ENCODE assay signal across 22 cellular contexts in the genomic region with DNA sequence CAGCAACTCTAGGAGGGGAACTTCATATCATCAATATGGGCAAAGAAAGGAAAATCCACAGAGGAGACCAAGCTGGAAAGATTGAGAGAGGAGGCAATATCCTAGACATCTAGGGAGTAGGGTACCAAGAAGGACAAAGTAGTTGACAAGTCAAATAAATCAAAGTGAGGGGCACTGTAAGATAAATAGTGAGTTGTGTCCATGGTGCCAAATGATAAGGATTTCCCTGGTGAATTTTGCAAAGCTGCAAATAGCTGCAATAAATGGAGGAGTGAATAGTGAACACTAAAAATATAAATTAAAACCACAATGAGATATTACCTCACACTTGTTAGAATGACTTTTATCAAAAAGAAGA.
DNase-seq lines count a peak whose midpoint lies in the region; ATAC-seq, FAIRE-seq and TF ChIP-seq lines count a peak whose summit lies in the region.
"Had no signal": no experiment of that assay in that cellular context is flagged by ENCODE, and none has a peak within 500 bp of the region (broad histone marks: within the 10 kb centered on the region; RNA-seq: fewer than 3 reads in every experiment).

No MANE protein-coding gene starts in this region.

- H3K4me3 Mint-ChIP-seq in Calu3 (ENCODE audit: low read depth, unreplicated experiment) (no peak overlapping the region), astrocyte (ENCODE audit: unreplicated experiment) (no peak overlapping the region)
- H3K4me3 Mint-ChIP-seq: activated T-helper 17 cell treated with anti-CD3 and anti-CD28 coated beads, Interleukin-2, amount 50 U/mL, for 72 hours; CD8-positive, alpha-beta memory T cell had no signal

- H3K27me3 Mint-ChIP-seq in Calu3 (ENCODE audit: unreplicated experiment) (no peaks in the 10 kb centered on the region), astrocyte (ENCODE audit: low read depth, unreplicated experiment) (no peaks in the 10 kb centered on the region)

- FAIRE-seq in astrocyte (lab: Jason Lieb, UNC) = no peak
- FAIRE-seq in GM12892 (lab: Jason Lieb, UNC) = no peak
- FAIRE-seq: TTC549 had no signal

- H3K27me3 ChIP-seq in astrocyte (ENCODE audit: insufficient read depth, low read length) (no peaks in the 10 kb centered on the region), mesenchymal stem cell (ENCODE audit: control insufficient read depth in 1 of 2, insufficient read depth in 1 of 2, low read length in 2 of 2) (no peaks in the 10 kb centered on the region), smooth muscle cell (ENCODE audit: low read depth) (no peaks in the 10 kb centered on the region), H7 (ENCODE audit: control insufficient read depth, insufficient read depth, low read length) (no peaks in the 10 kb centered on the region)
- H3K27me3 ChIP-seq: cardiac muscle cell, dorsolateral prefrontal cortex, gastrocnemius medialis, ovary had no signal

- H3K36me3 ChIP-seq in astrocyte (ENCODE audit: insufficient read depth, low read length) (no peaks in the 10 kb centered on the region), mesenchymal stem cell (ENCODE audit: control insufficient read depth in 1 of 2, insufficient read depth in 2 of 2, low read depth in 1 of 2, low read length in 2 of 2) (no peaks in the 10 kb centered on the region), smooth muscle cell (ENCODE audit: low read depth) (no peaks in the 10 kb centered on the region), H7 (replicated peaks; ENCODE audit: control insufficient read depth, insufficient read depth, low read length) (no peaks in the 10 kb centered on the region)
- H3K36me3 ChIP-seq: cardiac muscle cell, gastrocnemius medialis, ovary had no signal

- H2BK12ac ChIP-seq in mesenchymal stem cell (ENCODE audit: low read length in 2 of 2) = no peak overlapping the region

- TF ChIP-seq CTCF in Calu3 (IDR thresholded peaks at IDR 0.05; ENCODE audit: unreplicated experiment) (no peak), astrocyte (IDR thresholded peaks at IDR 0.05; ENCODE audit: insufficient read depth, low read depth, low read length) (no peak), smooth muscle cell (IDR thresholded peaks at IDR 0.05; ENCODE audit: borderline replicate concordance, insufficient read depth, poor library complexity, severe bottlenecking) (no peak)

- no peaks in the 10 kb centered on the region for H4K20me1 ChIP-seq in astrocyte (ENCODE audit: insufficient read depth, low read length)
- H4K20me1 ChIP-seq in smooth muscle cell (ENCODE audit: low read depth) = no peaks in the 10 kb centered on the region

- H4K8ac ChIP-seq in mesenchymal stem cell (ENCODE audit: low read length) = no peak overlapping the region

- H2BK15ac ChIP-seq in mesenchymal stem cell (ENCODE audit: low read depth, poor library complexity, severe bottlenecking) = no peak overlapping the region

- intact Hi-C loops in Calu3 (cut with micrococcal nuclease; ENCODE audit: unreplicated experiment) = no loop called here

- H3K4me3 ChIP-seq in astrocyte (ENCODE audit: insufficient read depth, low read depth, low read length) (no peak overlapping the region), mesenchymal stem cell (ENCODE audit: insufficient read depth in 1 of 2, low read depth in 1 of 2, low read length in 2 of 2) (no peak overlapping the region), smooth muscle cell (no peak overlapping the region), H7 (ENCODE audit: insufficient read depth, low read depth, low read length) (no peak overlapping the region)
- H3K4me3 ChIP-seq: cardiac muscle cell, dorsolateral prefrontal cortex, gastrocnemius medialis, ovary, skin epidermis had no signal

- TF ChIP-seq POLR2A in GM12892 (IDR thresholded peaks at IDR 0.05; ENCODE audit: low read depth, low read length) = no peak

- H3K27ac Mint-ChIP-seq in Calu3 (ENCODE audit: unreplicated experiment) (peak overlapping the region; percentile 63), astrocyte (ENCODE audit: unreplicated experiment) (peak overlapping the region; percentile 89)
- H3K27ac Mint-ChIP-seq: activated T-helper 17 cell treated with anti-CD3 and anti-CD28 coated beads, Interleukin-2, amount 50 U/mL, for 72 hours; CD8-positive, alpha-beta memory T cell had no signal

- no peak overlapping the region for H4K91ac ChIP-seq in mesenchymal stem cell (ENCODE audit: low read length)

- H2BK5ac ChIP-seq in mesenchymal stem cell (ENCODE audit: low read depth, low read length, poor library complexity, severe bottlenecking) = peak overlapping the region; percentile 80

- peak overlapping the region; percentile 51 for H3K4me2 ChIP-seq in astrocyte (ENCODE audit: low read length)
- H3K4me2 ChIP-seq in mesenchymal stem cell (ENCODE audit: low read length, poor library complexity, severe bottlenecking) = no peak overlapping the region
- peak overlapping the region; percentile 64 for H3K4me2 ChIP-seq in smooth muscle cell

- peak overlapping the region in 1 of 2 experiments; percentile 23 for H3K18ac ChIP-seq in mesenchymal stem cell (ENCODE audit: low read depth in 1 of 2, low read length in 2 of 2)

- no peaks in the 10 kb centered on the region for H3K9me3 ChIP-seq in astrocyte (ENCODE audit: insufficient read depth, low read depth, low read length)
- no peaks in the 10 kb centered on the region for H3K9me3 ChIP-seq in mesenchymal stem cell (ENCODE audit: control insufficient read depth, low read length)
- peaks cover 4% of the 10 kb centered on the region for H3K9me3 ChIP-seq in smooth muscle cell (replicated peaks; ENCODE audit: low read depth)
- H3K9me3 ChIP-seq: gastrocnemius medialis, ovary had no signal

- no TSS peak for BruUV-seq in Calu3 (replicated peaks; lab: Mats Ljungman, UMichigan)

- H2AFZ ChIP-seq in astrocyte (ENCODE audit: low read depth, low read length) = no peak overlapping the region
- no peak overlapping the region for H2AFZ ChIP-seq in mesenchymal stem cell (ENCODE audit: low read depth, low read length)
- H2AFZ ChIP-seq in smooth muscle cell (ENCODE audit: low read depth) = no peak overlapping the region

- no peak for DNase-seq in Calu3
- no peak for DNase-seq in astrocyte (ENCODE audit: low read depth)
- no peak for DNase-seq in mesenchymal stem cell
- DNase-seq in smooth muscle cell (lab: John Stamatoyannopoulos, UW; ENCODE audit: unreplicated experiment) = no peak
- no peak for DNase-seq in GM12892 (ENCODE audit: insufficient read length)
- no peak for DNase-seq in cerebellum (ENCODE audit: low spot score)
- DNase-seq in H7 = no peak
- DNase-seq: activated CD4-positive, alpha-beta T cell treated with anti-CD3 and anti-CD28 coated beads for 4 hours; CD8-positive, alpha-beta memory T cell; DMS79 treated with DMSO at 0.1 percent for 48 hours; dorsolateral prefrontal cortex; gastrocnemius medialis; KBM-7; NCI-H187 treated with DMSO at 0.1 percent for 48 hours; stimulated activated CD4-positive, alpha-beta T cell treated with anti-CD3 and anti-CD28 coated beads, Interleukin-4, amount 100 ng/mL, for 1 hour had no signal

- H3K27ac ChIP-seq in astrocyte (ENCODE audit: low read depth, low read length) = peak overlapping the region; percentile 94
- H3K27ac ChIP-seq in mesenchymal stem cell (ENCODE audit: low read length, poor library complexity, severe bottlenecking) = peak overlapping the region; percentile 99
- H3K27ac ChIP-seq in smooth muscle cell (ENCODE audit: low read depth) = peak overlapping the region; percentile 82
- H3K27ac ChIP-seq: cardiac muscle cell, dorsolateral prefrontal cortex, gastrocnemius medialis, RWPE1 had no signal

- H3K9me3 Mint-ChIP-seq in Calu3 (ENCODE audit: low read depth, unreplicated experiment) (peaks cover 4% of the 10 kb centered on the region), astrocyte (ENCODE audit: unreplicated experiment) (peaks cover 7% of the 10 kb centered on the region)
- H3K9me3 Mint-ChIP-seq: activated T-helper 17 cell treated with anti-CD3 and anti-CD28 coated beads, Interleukin-2, amount 50 U/mL, for 72 hours had no signal

- peak overlapping the region; percentile 66 for H3K9ac ChIP-seq in astrocyte (ENCODE audit: low read length)
- H3K9ac ChIP-seq in mesenchymal stem cell (ENCODE audit: low read length) = peak overlapping the region; percentile 79
- peak overlapping the region; percentile 10 for H3K9ac ChIP-seq in smooth muscle cell (ENCODE audit: low read depth)

- peaks cover 4% of the 10 kb centered on the region for H3K79me1 ChIP-seq in mesenchymal stem cell (replicated peaks; ENCODE audit: low read length, poor library complexity, severe bottlenecking)

- no peak for ATAC-seq in HG02973 (IDR thresholded peaks at IDR 0.05; ENCODE audit: unreplicated experiment)
- ATAC-seq: activated T-helper 17 cell treated with anti-CD3 and anti-CD28 coated beads, Interleukin-2, amount 50 U/mL, for 72 hours; gastrocnemius medialis had no signal

- no peak overlapping the region for H3K4ac ChIP-seq in mesenchymal stem cell (ENCODE audit: low read depth in 1 of 2, low read length in 2 of 2)

- H2BK120ac ChIP-seq in mesenchymal stem cell (ENCODE audit: low read depth, low read length) = peak overlapping the region; percentile 42

- H3F3A ChIP-seq in smooth muscle cell (ENCODE audit: low read depth) = peaks cover 37% of the 10 kb centered on the region

- CTCF ChIA-PET in Calu3 (lab: Charles Lee) = interaction anchor here (0.6 to 1.6 kb wide), 5 partner anchors 9 to 134 kb away, joined by 3 to 6 read pairs (median 4); no protein-coding TSS in a partner anchor

- peaks cover 24% of the 10 kb centered on the region for H3K4me1 Mint-ChIP-seq in Calu3 (ENCODE audit: low read depth, unreplicated experiment)
- peaks cover 50% of the 10 kb centered on the region for H3K4me1 Mint-ChIP-seq in astrocyte (ENCODE audit: low read depth, unreplicated experiment)
- H3K4me1 Mint-ChIP-seq: activated T-helper 17 cell treated with anti-CD3 and anti-CD28 coated beads, Interleukin-2, amount 50 U/mL, for 72 hours; CD8-positive, alpha-beta memory T cell had no signal

- no peak overlapping the region for H3K14ac ChIP-seq in mesenchymal stem cell (ENCODE audit: low read length in 2 of 2)

- peaks cover 34% of the 10 kb centered on the region for H3K4me1 ChIP-seq in astrocyte (ENCODE audit: insufficient read depth, low read length)
- peaks cover 2% of the 10 kb centered on the region for H3K4me1 ChIP-seq in mesenchymal stem cell (ENCODE audit: control insufficient read depth, insufficient read depth, low read depth, low read length)
- H3K4me1 ChIP-seq in smooth muscle cell (ENCODE audit: low read depth) = peaks cover 10% of the 10 kb centered on the region
- H3K4me1 ChIP-seq: gastrocnemius medialis had no signal

- no peaks in the 10 kb centered on the region for H3K79me2 ChIP-seq in astrocyte (ENCODE audit: insufficient read depth, low read length)
- H3K79me2 ChIP-seq in smooth muscle cell (ENCODE audit: low read depth) = no peaks in the 10 kb centered on the region

- H2AK5ac ChIP-seq in mesenchymal stem cell (ENCODE audit: low read length, severe bottlenecking) = peak overlapping the region; percentile 17

- H3K36me3 Mint-ChIP-seq in Calu3 (ENCODE audit: insufficient read depth, unreplicated experiment) (no peaks in the 10 kb centered on the region), astrocyte (ENCODE audit: low read depth, unreplicated experiment) (peaks cover 2% of the 10 kb centered on the region)
- H3K36me3 Mint-ChIP-seq: CD8-positive, alpha-beta memory T cell had no signal

- no peak overlapping the region for H3K23ac ChIP-seq in mesenchymal stem cell (ENCODE audit: low read length in 2 of 2)

Comparison
In these comparisons a context has a peak if more than half of its experiments do, and no peak if none do; other contexts are left out.
1. H3K9ac ChIP-seq: peak in every context shown above with its lines; median percentile 79 in mesenchymal stem cell; 66 in astrocyte; 10 in smooth muscle cell.